1 cellular context compared by ENCODE assay signal in the genomic region with DNA sequence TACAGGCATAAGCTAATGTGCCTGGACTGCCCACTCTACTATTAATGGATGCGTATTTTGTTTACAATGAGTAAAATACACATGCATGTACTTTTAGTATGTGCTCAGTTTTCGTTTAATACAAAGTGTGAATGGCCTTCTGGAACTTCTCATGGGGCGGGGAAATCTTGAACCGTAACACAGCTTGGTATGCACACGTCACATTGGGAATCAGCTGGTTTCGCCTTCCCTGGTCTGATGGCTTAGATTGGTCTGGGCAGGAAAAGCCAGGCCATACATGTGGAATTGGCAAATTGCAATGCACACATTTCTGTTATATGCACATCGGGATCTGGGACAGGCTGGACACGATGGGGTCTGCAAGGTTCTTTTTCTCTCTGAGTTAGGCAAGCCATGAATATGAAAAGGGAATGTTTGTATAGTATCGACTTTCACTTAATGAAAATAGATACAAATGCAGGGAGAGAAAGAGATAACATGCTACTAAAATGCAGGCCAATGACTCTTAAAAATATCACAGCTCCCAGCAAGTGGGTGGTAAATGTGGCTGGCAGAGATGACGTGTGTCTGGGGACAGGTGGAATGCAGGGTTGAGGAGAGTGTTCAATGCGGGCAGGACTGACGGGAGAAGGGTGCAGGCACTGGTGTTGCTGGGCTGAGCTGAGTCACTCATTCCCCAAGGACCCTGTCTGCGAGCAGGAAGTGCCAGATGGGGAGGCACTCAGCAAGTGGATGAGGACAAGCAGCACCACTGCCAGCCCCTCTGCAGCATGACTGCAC.
TF ChIP-seq lines count a peak whose summit lies in the region.

No MANE protein-coding gene starts in this region.

TF ChIP-seq in WTC11, 78 proteins besides CTCF, POLR2A, EP300 and RAD21 (continued from another document):
- TF ChIP-seq, protein P1, sequence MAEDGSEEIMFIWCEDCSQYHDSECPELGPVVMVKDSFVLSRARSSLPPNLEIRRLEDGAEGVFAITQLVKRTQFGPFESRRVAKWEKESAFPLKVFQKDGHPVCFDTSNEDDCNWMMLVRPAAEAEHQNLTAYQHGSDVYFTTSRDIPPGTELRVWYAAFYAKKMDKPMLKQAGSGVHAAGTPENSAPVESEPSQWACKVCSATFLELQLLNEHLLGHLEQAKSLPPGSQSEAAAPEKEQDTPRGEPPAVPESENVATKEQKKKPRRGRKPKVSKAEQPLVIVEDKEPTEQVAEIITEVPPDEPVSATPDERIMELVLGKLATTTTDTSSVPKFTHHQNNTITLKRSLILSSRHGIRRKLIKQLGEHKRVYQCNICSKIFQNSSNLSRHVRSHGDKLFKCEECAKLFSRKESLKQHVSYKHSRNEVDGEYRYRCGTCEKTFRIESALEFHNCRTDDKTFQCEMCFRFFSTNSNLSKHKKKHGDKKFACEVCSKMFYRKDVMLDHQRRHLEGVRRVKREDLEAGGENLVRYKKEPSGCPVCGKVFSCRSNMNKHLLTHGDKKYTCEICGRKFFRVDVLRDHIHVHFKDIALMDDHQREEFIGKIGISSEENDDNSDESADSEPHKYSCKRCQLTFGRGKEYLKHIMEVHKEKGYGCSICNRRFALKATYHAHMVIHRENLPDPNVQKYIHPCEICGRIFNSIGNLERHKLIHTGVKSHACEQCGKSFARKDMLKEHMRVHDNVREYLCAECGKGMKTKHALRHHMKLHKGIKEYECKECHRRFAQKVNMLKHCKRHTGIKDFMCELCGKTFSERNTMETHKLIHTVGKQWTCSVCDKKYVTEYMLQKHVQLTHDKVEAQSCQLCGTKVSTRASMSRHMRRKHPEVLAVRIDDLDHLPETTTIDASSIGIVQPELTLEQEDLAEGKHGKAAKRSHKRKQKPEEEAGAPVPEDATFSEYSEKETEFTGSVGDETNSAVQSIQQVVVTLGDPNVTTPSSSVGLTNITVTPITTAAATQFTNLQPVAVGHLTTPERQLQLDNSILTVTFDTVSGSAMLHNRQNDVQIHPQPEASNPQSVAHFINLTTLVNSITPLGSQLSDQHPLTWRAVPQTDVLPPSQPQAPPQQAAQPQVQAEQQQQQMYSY (CRISPR knock-in tag; IDR thresholded peaks at IDR 0.05) = no peak
- TF ChIP-seq, protein P2, sequence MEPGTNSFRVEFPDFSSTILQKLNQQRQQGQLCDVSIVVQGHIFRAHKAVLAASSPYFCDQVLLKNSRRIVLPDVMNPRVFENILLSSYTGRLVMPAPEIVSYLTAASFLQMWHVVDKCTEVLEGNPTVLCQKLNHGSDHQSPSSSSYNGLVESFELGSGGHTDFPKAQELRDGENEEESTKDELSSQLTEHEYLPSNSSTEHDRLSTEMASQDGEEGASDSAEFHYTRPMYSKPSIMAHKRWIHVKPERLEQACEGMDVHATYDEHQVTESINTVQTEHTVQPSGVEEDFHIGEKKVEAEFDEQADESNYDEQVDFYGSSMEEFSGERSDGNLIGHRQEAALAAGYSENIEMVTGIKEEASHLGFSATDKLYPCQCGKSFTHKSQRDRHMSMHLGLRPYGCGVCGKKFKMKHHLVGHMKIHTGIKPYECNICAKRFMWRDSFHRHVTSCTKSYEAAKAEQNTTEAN (CRISPR knock-in tag; IDR thresholded peaks at IDR 0.05) = no peak
- TF ChIP-seq ZNF416 (CRISPR knock-in tag; IDR thresholded peaks at IDR 0.05) (no peak), ESRRA (CRISPR knock-in tag; IDR thresholded peaks at IDR 0.05; ENCODE audit: borderline replicate concordance) (no peak), CREB1 (CRISPR knock-in tag; IDR thresholded peaks at IDR 0.05) (no peak), CBFB (CRISPR knock-in tag; IDR thresholded peaks at IDR 0.05; ENCODE audit: low read depth) (no peak)
- TF ChIP-seq, protein P3, sequence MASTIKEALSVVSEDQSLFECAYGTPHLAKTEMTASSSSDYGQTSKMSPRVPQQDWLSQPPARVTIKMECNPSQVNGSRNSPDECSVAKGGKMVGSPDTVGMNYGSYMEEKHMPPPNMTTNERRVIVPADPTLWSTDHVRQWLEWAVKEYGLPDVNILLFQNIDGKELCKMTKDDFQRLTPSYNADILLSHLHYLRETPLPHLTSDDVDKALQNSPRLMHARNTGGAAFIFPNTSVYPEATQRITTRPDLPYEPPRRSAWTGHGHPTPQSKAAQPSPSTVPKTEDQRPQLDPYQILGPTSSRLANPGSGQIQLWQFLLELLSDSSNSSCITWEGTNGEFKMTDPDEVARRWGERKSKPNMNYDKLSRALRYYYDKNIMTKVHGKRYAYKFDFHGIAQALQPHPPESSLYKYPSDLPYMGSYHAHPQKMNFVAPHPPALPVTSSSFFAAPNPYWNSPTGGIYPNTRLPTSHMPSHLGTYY (CRISPR knock-in tag; IDR thresholded peaks at IDR 0.05) = no peak
- TF ChIP-seq, protein P4, sequence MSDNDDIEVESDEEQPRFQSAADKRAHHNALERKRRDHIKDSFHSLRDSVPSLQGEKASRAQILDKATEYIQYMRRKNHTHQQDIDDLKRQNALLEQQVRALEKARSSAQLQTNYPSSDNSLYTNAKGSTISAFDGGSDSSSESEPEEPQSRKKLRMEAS (CRISPR knock-in tag; IDR thresholded peaks at IDR 0.05) = no peak
TF ChIP-seq in WTC11: peak in this region for 0.
